In the genomic region with DNA sequence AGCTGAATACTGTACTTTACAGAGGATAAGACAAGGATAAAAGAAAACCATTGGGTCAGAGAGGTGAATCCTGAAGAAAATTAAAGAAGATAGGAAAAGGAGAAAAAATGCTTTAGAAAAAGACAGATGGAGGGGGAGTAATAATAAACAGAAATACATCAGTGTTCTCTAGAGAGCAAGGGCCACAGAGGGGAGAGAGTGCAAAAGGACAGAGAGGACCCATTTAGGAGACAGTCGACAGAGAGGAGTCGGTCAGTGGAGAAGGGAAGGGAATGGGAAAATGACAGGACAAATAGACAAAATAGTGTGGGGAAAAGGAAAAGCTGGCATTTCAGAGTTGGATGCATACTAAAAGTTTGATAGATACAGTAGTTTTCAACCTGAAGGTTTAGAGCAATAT, we compare ENCODE assay signal across 18 cellular contexts.
A peak's percentile ranks its signal among the peaks of the same experiment; 100 is the strongest.
DNase-seq lines count a peak whose midpoint lies in the region; ATAC-seq, FAIRE-seq and TF ChIP-seq lines count a peak whose summit lies in the region.
"Had no signal": no experiment of that assay in that cellular context is flagged by ENCODE, and none has a peak within 500 bp of the region (broad histone marks: within the 10 kb centered on the region; RNA-seq: fewer than 3 reads in every experiment).

No MANE protein-coding gene starts in this region.

- no peak overlapping the region for H2BK20ac ChIP-seq in IMR-90 (ENCODE audit: low read depth, low read length)

- TF ChIP-seq CTCF in IMR-90 (conservative IDR thresholded peaks at IDR 0.05; ENCODE audit: low read depth, low read length) = no peak

- H3K27me3 ChIP-seq in BLaER1 treated with 17β-estradiol and CSF1 and Interleukin-3, amounts not matched to agents 10 nM and 100 nM = no peaks in the 10 kb centered on the region
- H3K27me3 ChIP-seq in IMR-90 (ENCODE audit: control insufficient read depth, insufficient read depth, low read length) = no peaks in the 10 kb centered on the region; the same call in 1 of the 2 replicates

- H2BK120ac ChIP-seq in IMR-90 (ENCODE audit: low read depth, low read length) = no peak overlapping the region

- H3K9me3 ChIP-seq in BLaER1 treated with 17β-estradiol and CSF1 and Interleukin-3, amounts not matched to agents 10 nM and 100 nM (replicated peaks in 1 of 11) = 0 out of 22 replicates have a peak, but pooled peaks cover 0 to 1% (median 0%) of the 10 kb centered on the region in 11 experiments
- H3K9me3 ChIP-seq in IMR-90 (ENCODE audit: control insufficient read depth, insufficient read depth, low read length) = no peaks in the 10 kb centered on the region
- no peaks in the 10 kb centered on the region for H3K9me3 ChIP-seq in mesodermal cell (ENCODE audit: control insufficient read depth, low read length)
- H3K9me3 ChIP-seq: Caco-2 had no signal

- H3K56ac ChIP-seq in IMR-90 (ENCODE audit: extremely low read depth, insufficient read depth, low read length) = no peak overlapping the region

- H3K4ac ChIP-seq in IMR-90 (ENCODE audit: low read depth, low read length) = peak overlapping the region; percentile 36; the same call in 1 of the 2 replicates

- peak overlapping the region in 8 of 11 experiments; percentile 1 to 55 (median 23); a peak in 6 of 22 replicates for H3K4me2 ChIP-seq in BLaER1 treated with 17β-estradiol and CSF1 and Interleukin-3, amounts not matched to agents 10 nM and 100 nM
- H3K4me2 ChIP-seq in IMR-90 (ENCODE audit: low read depth, low read length) = no peak overlapping the region; the same call in 1 of the 2 replicates
- H3K4me2 ChIP-seq: GM23338 had no signal

- H3K23ac ChIP-seq in IMR-90 (ENCODE audit: low read depth, low read length) = no peak overlapping the region

- CTCF ChIA-PET in IMR-90 (lab: Yijun Ruan, JAX) = interaction anchor here (0.6 kb wide), 1 partner anchor 16 kb away, joined by 7 read pairs; no protein-coding TSS in a partner anchor

- no peaks in the 10 kb centered on the region for H3K79me1 ChIP-seq in IMR-90 (ENCODE audit: low read depth in 1 of 2, low read length in 2 of 2)

- peaks cover 0 to 61% (median 0%) of the 10 kb centered on the region in 11 experiments; a peak in 4 of 22 replicates for H4K20me1 ChIP-seq in BLaER1 treated with 17β-estradiol and CSF1 and Interleukin-3, amounts not matched to agents 10 nM and 100 nM
- H4K20me1 ChIP-seq in IMR-90 (ENCODE audit: insufficient read depth, low read length) = no peaks in the 10 kb centered on the region

- H2AK9ac ChIP-seq in IMR-90 (replicated peaks; ENCODE audit: low read depth, low read length, poor library complexity) = no peak overlapping the region

- BruUV-seq in IMR-90 (replicated peaks; lab: Mats Ljungman, UMichigan) = no TSS peak

- no peaks in the 10 kb centered on the region; the same call in 1 of the 2 replicates for H3K9me1 ChIP-seq in IMR-90 (ENCODE audit: insufficient read depth, low read length)

- ATAC-seq in IMR-90 (ENCODE audit: low read depth) (no peak), GM18873 (IDR thresholded peaks at IDR 0.05; ENCODE audit: low FRiP score, unreplicated experiment) (no peak)
- ATAC-seq: GM23338 had no signal

- H4K91ac ChIP-seq in IMR-90 (ENCODE audit: insufficient read depth, low read depth, low read length) = no peak overlapping the region

- H3K18ac ChIP-seq in IMR-90 (ENCODE audit: low read depth, low read length) = no peak overlapping the region

- no peak for FAIRE-seq in urothelium cell line (lab: Jason Lieb, UNC)
- FAIRE-seq: D721Med, GM12892, GM18507 had no signal

- no peak overlapping the region; the same call in 1 of the 2 replicates for H2AK5ac ChIP-seq in IMR-90 (ENCODE audit: low read depth, low read length)

- no peak for TF ChIP-seq POLR2A in IMR-90 (IDR thresholded peaks at IDR 0.05; ENCODE audit: low read depth, low read length)

- WGBS in IMR-90 (ENCODE audit: extremely low coverage in 2 of 2, insufficient read length in 1 of 2), 2 experiments = 100% methylated on average over 2 of the region's 2 CpGs; no CpG with 5 or more reads in 1 of the 2 experiments
- WGBS in mesodermal cell (ENCODE audit: insufficient coverage in 2 of 2), 2 experiments = 77 to 100% methylated on average over 2 of the region's 2 CpGs

- in situ Hi-C loops in IMR-90 (cut with MboI; ENCODE audit: low sequenced_read_pairs) = no loop called here

- no peak overlapping the region for H2AFZ ChIP-seq in IMR-90 (replicated peaks; ENCODE audit: low read length, poor library complexity)
- H2AFZ ChIP-seq: GM23338 had no signal

- no peak overlapping the region for H3K14ac ChIP-seq in IMR-90 (replicated peaks; ENCODE audit: low read depth, low read length)

- dilution Hi-C loops in IMR-90 (cut with HindIII; ENCODE audit: low sequenced_read_pairs, unreplicated experiment) = no loop called here

- H4K8ac ChIP-seq in IMR-90 (ENCODE audit: low read depth in 2 of 2, low read length in 2 of 2) = no peak overlapping the region

- no peak overlapping the region for H3K4me3 ChIP-seq in BLaER1 treated with 17β-estradiol and CSF1 and Interleukin-3, amounts not matched to agents 10 nM and 100 nM
- H3K4me3 ChIP-seq in IMR-90 (ENCODE audit: insufficient read depth, low read depth, low read length) (no peak overlapping the region), mesodermal cell (ENCODE audit: extremely low read depth, insufficient read depth, low read length, poor library complexity, severe bottlenecking) (no peak overlapping the region)
- H3K4me3 ChIP-seq: GM23338 had no signal

- intact Hi-C loops in IMR-90 (cut with micrococcal nuclease) = no loop called here

- H3K9ac ChIP-seq in BLaER1 treated with 17β-estradiol and CSF1 and Interleukin-3, amounts not matched to agents 10 nM and 100 nM = no peak overlapping the region
- no peak overlapping the region for H3K9ac ChIP-seq in IMR-90 (ENCODE audit: low read depth, low read length)

- peaks cover 0 to 90% (median 0%) of the 10 kb centered on the region in 11 experiments; a peak in 9 of 22 replicates for H3K36me3 ChIP-seq in BLaER1 treated with 17β-estradiol and CSF1 and Interleukin-3, amounts not matched to agents 10 nM and 100 nM
- H3K36me3 ChIP-seq in IMR-90 (ENCODE audit: control insufficient read depth, insufficient read depth, low read length) = no peaks in the 10 kb centered on the region
- H3K36me3 ChIP-seq in mesodermal cell (ENCODE audit: control insufficient read depth, insufficient read depth, low read length) = peaks cover 9% of the 10 kb centered on the region

- no peak for DNase-seq in IMR-90
- peak; percentile 7 for DNase-seq in urothelium cell line (ENCODE audit: low spot score)
- DNase-seq in medulla oblongata (ENCODE audit: extremely low spot score) = no peak
- no peak for DNase-seq in HuH-7 (ENCODE audit: low spot score)
- DNase-seq: Caco-2; CD4-positive, alpha-beta T cell; DMS79; GDM1; H7; KBM-7 had no signal

- H2BK15ac ChIP-seq in IMR-90 (ENCODE audit: low read depth, low read length) = no peak overlapping the region

- H3K4me1 ChIP-seq in BLaER1 treated with 17β-estradiol and CSF1 and Interleukin-3, amounts not matched to agents 10 nM and 100 nM = peaks cover 3 to 45% (median 9%) of the 10 kb centered on the region in 10 experiments; a peak in 14 of 20 replicates
- H3K4me1 ChIP-seq in IMR-90 (ENCODE audit: control insufficient read depth, insufficient read depth, low read length) (no peaks in the 10 kb centered on the region; the same call in 1 of the 2 replicates), mesodermal cell (ENCODE audit: control insufficient read depth, insufficient read depth, low read length, poor library complexity, severe bottlenecking) (peaks cover 25% of the 10 kb centered on the region)

- no peak for TF ChIP-seq RAD21 in IMR-90 (IDR thresholded peaks at IDR 0.05; ENCODE audit: low read length)

- H4K5ac ChIP-seq in IMR-90 (ENCODE audit: low read depth, low read length) = no peak overlapping the region

- POLR2A ChIA-PET in IMR-90 (lab: Charles Lee; ENCODE audit: unreplicated experiment) = no interaction called here

- no peak overlapping the region for H2BK5ac ChIP-seq in IMR-90 (ENCODE audit: low read depth, low read length, poor library complexity, severe bottlenecking)

- H3K27ac ChIP-seq in BLaER1 treated with 17β-estradiol and CSF1 and Interleukin-3, amounts not matched to agents 10 nM and 100 nM = no peak overlapping the region
- H3K27ac ChIP-seq in IMR-90 (ENCODE audit: insufficient read depth, low read length) (no peak overlapping the region), mesodermal cell (ENCODE audit: low read depth, low read length, severe bottlenecking) (peak overlapping the region; percentile 77)
- H3K27ac ChIP-seq: C4-2B had no signal

TF ChIP-seq in IMR-90, 13 proteins besides CTCF, POLR2A, EP300 and RAD21:
- TF ChIP-seq MAFK (IDR thresholded peaks at IDR 0.05; ENCODE audit: low read depth, low read length) (no peak), RCOR1 (IDR thresholded peaks at IDR 0.05; ENCODE audit: insufficient replicate concordance, low read length) (no peak), CHD1 (IDR thresholded peaks at IDR 0.05; ENCODE audit: low read depth, low read length) (no peak), RFX5 (IDR thresholded peaks at IDR 0.05; ENCODE audit: low read depth, low read length) (no peak), BHLHE40 (IDR thresholded peaks at IDR 0.05; ENCODE audit: low read depth, low read length) (no peak), MXI1 (IDR thresholded peaks at IDR 0.05; ENCODE audit: borderline replicate concordance, low read depth, low read length) (no peak), MAZ (IDR thresholded peaks at IDR 0.05; ENCODE audit: borderline replicate concordance, low read depth, low read length) (no peak), SMC3 (IDR thresholded peaks at IDR 0.05; ENCODE audit: low read depth, low read length) (no peak)
- TF ChIP-seq, protein P1, sequence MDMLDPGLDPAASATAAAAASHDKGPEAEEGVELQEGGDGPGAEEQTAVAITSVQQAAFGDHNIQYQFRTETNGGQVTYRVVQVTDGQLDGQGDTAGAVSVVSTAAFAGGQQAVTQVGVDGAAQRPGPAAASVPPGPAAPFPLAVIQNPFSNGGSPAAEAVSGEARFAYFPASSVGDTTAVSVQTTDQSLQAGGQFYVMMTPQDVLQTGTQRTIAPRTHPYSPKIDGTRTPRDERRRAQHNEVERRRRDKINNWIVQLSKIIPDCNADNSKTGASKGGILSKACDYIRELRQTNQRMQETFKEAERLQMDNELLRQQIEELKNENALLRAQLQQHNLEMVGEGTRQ (IDR thresholded peaks at IDR 0.05; ENCODE audit: low read depth, low read length) = no peak
